In the genomic region with DNA sequence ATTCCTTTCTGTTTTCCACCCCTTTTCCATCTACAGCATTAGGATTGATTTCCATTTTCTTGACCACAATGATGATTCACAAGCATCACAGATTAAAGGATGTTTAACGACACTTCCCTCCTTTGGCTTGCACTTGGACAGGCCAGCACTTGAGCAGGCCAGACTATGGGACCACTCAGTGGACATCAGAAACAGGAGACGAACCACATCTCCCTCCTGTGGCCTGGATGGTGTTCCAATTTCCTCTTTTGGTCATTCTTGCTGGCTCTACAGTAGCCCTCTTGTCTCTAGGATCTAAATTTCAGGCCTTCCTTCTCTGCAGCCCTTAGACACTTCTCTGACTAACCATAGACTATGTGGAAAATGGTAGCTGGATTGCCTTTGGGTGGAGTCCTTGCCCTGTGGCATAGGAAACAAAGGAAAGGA, we compare ENCODE assay signal across 17 cellular contexts.
DNase-seq lines count a peak whose midpoint lies in the region; ATAC-seq, FAIRE-seq and TF ChIP-seq lines count a peak whose summit lies in the region.
"Had no signal": no experiment of that assay in that cellular context is flagged by ENCODE, and none has a peak within 500 bp of the region (broad histone marks: within the 10 kb centered on the region; RNA-seq: fewer than 3 reads in every experiment).

No MANE protein-coding gene starts in this region.

- H3K4me2 ChIP-seq in hepatocyte = no peak overlapping the region

- H3K27me3 ChIP-seq in bronchial epithelial cell (ENCODE audit: control insufficient read depth, insufficient read depth, low read length) (no peaks in the 10 kb centered on the region), hepatocyte (no peaks in the 10 kb centered on the region)
- H3K27me3 ChIP-seq: upper lobe of right lung had no signal

- in situ Hi-C loops in Caki2 (cut with HindIII; ENCODE audit: low pct_unique_long_range_greater_than_20kb, low sequenced_read_pairs) = no loop called here

- no peaks in the 10 kb centered on the region for H3K4me1 Mint-ChIP-seq in activated T-cell treated with anti-CD3 and anti-CD28 coated beads, Interleukin-2, amount 50 U/mL, for 24 hours (ENCODE audit: low read depth)
- H3K4me1 Mint-ChIP-seq: activated naive CD4-positive, alpha-beta T cell treated with anti-CD3 and anti-CD28 coated beads, Interleukin-2, amount 50 U/mL, for 24 hours; B cell had no signal

- no peaks in the 10 kb centered on the region for H3K9me3 ChIP-seq in hepatocyte (ENCODE audit: low read depth)
- H3K9me3 ChIP-seq: upper lobe of right lung had no signal

- peaks cover 2% of the 10 kb centered on the region for H3K9me3 Mint-ChIP-seq in activated T-cell treated with anti-CD3 and anti-CD28 coated beads, Interleukin-2, amount 50 U/mL, for 24 hours

- no peaks in the 10 kb centered on the region for H3K36me3 Mint-ChIP-seq in activated T-cell treated with anti-CD3 and anti-CD28 coated beads, Interleukin-2, amount 50 U/mL, for 24 hours (ENCODE audit: low read depth)

- TF ChIP-seq CTCF in bronchial epithelial cell (IDR thresholded peaks at IDR 0.05; ENCODE audit: insufficient read depth, low read length, severe bottlenecking) (no peak), hepatocyte (IDR thresholded peaks at IDR 0.05; ENCODE audit: poor library complexity) (no peak), omental fat pad (IDR thresholded peaks at IDR 0.05) (no peak)

- H3K9me2 ChIP-seq in hepatocyte (replicated peaks; ENCODE audit: insufficient read depth) = no peaks in the 10 kb centered on the region

- no peaks in the 10 kb centered on the region for H4K20me1 ChIP-seq in hepatocyte (ENCODE audit: insufficient read depth, poor library complexity, severe bottlenecking)

- H3K4me3 ChIP-seq in bronchial epithelial cell (ENCODE audit: low read depth, low read length) (no peak overlapping the region), hepatocyte (no peak overlapping the region)
- H3K4me3 ChIP-seq: upper lobe of right lung had no signal

- no peaks in the 10 kb centered on the region for H3K36me3 ChIP-seq in bronchial epithelial cell (ENCODE audit: control insufficient read depth, insufficient read depth, low read length)
- H3K36me3 ChIP-seq in hepatocyte (replicated peaks; ENCODE audit: insufficient read depth, low read depth) = no peaks in the 10 kb centered on the region
- H3K36me3 ChIP-seq: upper lobe of right lung had no signal

- H3K4me3 Mint-ChIP-seq in activated T-cell treated with anti-CD3 and anti-CD28 coated beads, Interleukin-2, amount 50 U/mL, for 24 hours = no peak overlapping the region
- H3K4me3 Mint-ChIP-seq: activated naive CD4-positive, alpha-beta T cell treated with anti-CD3 and anti-CD28 coated beads, Interleukin-2, amount 50 U/mL, for 24 hours; B cell had no signal

- no peak overlapping the region for H3K27ac Mint-ChIP-seq in activated T-cell treated with anti-CD3 and anti-CD28 coated beads, Interleukin-2, amount 50 U/mL, for 24 hours
- H3K27ac Mint-ChIP-seq: activated naive CD4-positive, alpha-beta T cell treated with anti-CD3 and anti-CD28 coated beads, Interleukin-2, amount 50 U/mL, for 24 hours; B cell; progenitor cell of endocrine pancreas had no signal

- WGBS in hepatocyte (ENCODE audit: low lambda C conversion rate, missing lambda C conversion rate) = 80% methylated on average over 2 of the region's 2 CpGs

- no peak for ATAC-seq in GM21360 (IDR thresholded peaks at IDR 0.05; ENCODE audit: unreplicated experiment)
- ATAC-seq in omental fat pad (ENCODE audit: low FRiP score) = no peak
- ATAC-seq: upper lobe of right lung had no signal

- H3K27me3 Mint-ChIP-seq in activated T-cell treated with anti-CD3 and anti-CD28 coated beads, Interleukin-2, amount 50 U/mL, for 24 hours = no peaks in the 10 kb centered on the region
- H3K27me3 Mint-ChIP-seq: activated naive CD4-positive, alpha-beta T cell treated with anti-CD3 and anti-CD28 coated beads, Interleukin-2, amount 50 U/mL, for 24 hours; B cell; progenitor cell of endocrine pancreas had no signal

- H3K4me1 ChIP-seq in hepatocyte (ENCODE audit: insufficient read depth) = no peaks in the 10 kb centered on the region
- H3K4me1 ChIP-seq: upper lobe of right lung had no signal

- H3K27ac ChIP-seq in hepatocyte = no peak overlapping the region
- H3K27ac ChIP-seq: upper lobe of right lung had no signal

- no peak overlapping the region for H2AFZ ChIP-seq in hepatocyte

- peak; percentile 60 for FAIRE-seq in HTR-8/SVneo (lab: Jason Lieb, UNC)
- no peak for FAIRE-seq in bronchial epithelial cell (lab: Jason Lieb, UNC)

- DNase-seq in Caki2 (ENCODE audit: low read depth) (peak; percentile 25), HTR-8/SVneo (ENCODE audit: insufficient read length, low spot score) (no peak), bronchial epithelial cell (ENCODE audit: low read depth) (peak; percentile 38), myocyte (ENCODE audit: low read depth) (peak; percentile 58), hepatocyte (ENCODE audit: low spot score) (no peak), omental fat pad (ENCODE audit: low spot score) (no peak)
- no peak for DNase-seq in activated T-cell treated with anti-CD3 and anti-CD28 coated beads, Interleukin-2, amount 50 U/mL, for 24 hours
- DNase-seq: DMS53, erythroblast, Karpas-422, midbrain, NCI-H2081 treated with DMSO at 0.1 percent for 48 hours, upper lobe of right lung had no signal

- no peaks in the 10 kb centered on the region for H3K79me2 ChIP-seq in hepatocyte

Comparison
In these comparisons a context has a peak if more than half of its experiments do, and no peak if none do; other contexts are left out.
1. DNase-seq: peak in Caki2 (single experiment), bronchial epithelial cell (single experiment) and myocyte (single experiment); none in HTR-8/SVneo (single experiment), hepatocyte (single experiment), activated T-cell treated with anti-CD3 and anti-CD28 coated beads, Interleukin-2, amount 50 U/mL, for 24 hours (single experiment) and omental fat pad (single experiment).